8 cellular contexts compared by ENCODE assay signal in genomic region chr16:53091508-53092211, GRCh38. TPM values are rescaled to one million over a fixed set of nuclear protein-coding genes. Genes with fewer than 3 reads are reported as not detected.
DNase-seq lines count a peak whose midpoint lies in the region; ATAC-seq lines count a peak whose summit lies in the region.

No MANE protein-coding gene starts in this region.

- no peaks in the 10 kb centered on the region for H3K9me3 ChIP-seq in SJCRH30 (replicated peaks)
- H3K9me3 ChIP-seq in esophagus (ENCODE audit: control insufficient read depth in 2 of 2, insufficient read depth in 1 of 2, low read depth in 1 of 2, low read length in 1 of 2): no peaks in the 10 kb centered on the region

- DNase-seq in Daoy (ENCODE audit: low read depth) (peak; percentile 76), HT1080 (ENCODE audit: low read depth) (peak; percentile 81), SJCRH30 (peak; percentile 49 to 60), myocyte (ENCODE audit: low read depth) (peak; percentile 71), T-helper 9 cell (no peak), ecto neural progenitor cell (ENCODE audit: low spot score) (no peak)

- peak overlapping the region; percentile 36 for H3K27ac ChIP-seq in SJCRH30
- peak overlapping the region; percentile 67 to 91 for H3K27ac ChIP-seq in esophagus (ENCODE audit: low read depth in 2 of 2, low read length in 1 of 2)

- H3K36me3 ChIP-seq in SJCRH30 (no peaks in the 10 kb centered on the region), esophagus (ENCODE audit: control insufficient read depth in 2 of 2, insufficient read depth in 2 of 2, low read length in 1 of 2) (no peaks in the 10 kb centered on the region)

- H3K27me3 ChIP-seq in SJCRH30 (no peaks in the 10 kb centered on the region), esophagus (ENCODE audit: control insufficient read depth in 1 of 2, insufficient read depth in 2 of 2, low read length in 2 of 2) (no peaks in the 10 kb centered on the region)

- peaks cover 18% of the 10 kb centered on the region for H3K4me1 ChIP-seq in SJCRH30
- H3K4me1 ChIP-seq in esophagus (ENCODE audit: control insufficient read depth in 2 of 2, insufficient read depth in 2 of 2, low read length in 1 of 2): peaks cover 4 to 33% of the 10 kb centered on the region in 2 donors

- no peak overlapping the region for H3K4me3 ChIP-seq in SJCRH30
- no peak overlapping the region for H3K4me3 ChIP-seq in esophagus (ENCODE audit: low read depth in 1 of 2, low read length in 2 of 2)

- peak; percentile 31 for ATAC-seq in GM19468 (IDR thresholded peaks at IDR 0.05; ENCODE audit: extremely low read depth, unreplicated experiment)

- 20 to 41% methylated on average over 7 of the region's 7 CpGs for WGBS in esophagus, 2 donors

RNA-seq across cellular contexts. Expression of gene CHD9, which starts 36.9 kb away (rescaled TPM):
- 9.7 and 12.0 TPM in 2 replicates for total RNA-seq in Daoy (2014; rRNA removed; shearing (Covaris generic))
- 14.6 and 20.5 TPM in 2 replicates for total RNA-seq in HT1080 (2014; rRNA removed; shearing (Covaris generic))
- 12.4 and 12.8 TPM in 2 replicates for polyA plus RNA-seq in HT1080 (2015; cell fraction: cytosol; rRNA removed)
- polyA plus RNA-seq in HT1080 (2015; cell fraction: nucleus; rRNA removed): 37.2 and 40.9 TPM in 2 replicates
- 44.7 and 62.3 TPM in 2 replicates for total RNA-seq in SJCRH30 (2014; rRNA removed; shearing (Covaris generic))
- 10 to 100 TPM in 1 of 2 donors, 1 to 10 TPM in 1; 9.2 to 11.1 TPM for polyA plus RNA-seq in esophagus
- total RNA-seq in myocyte: 35.2 and 42.1 TPM in 2 replicates
- polyA plus RNA-seq in myocyte (2012): 10.0 TPM

RNA-seq across cellular contexts. Expression of gene CHD9NB, which starts 39.0 kb away (rescaled TPM):
- 0.17 TPM in 1 of 2 replicates, not detected in the other for total RNA-seq in Daoy (2014; rRNA removed; shearing (Covaris generic))
- total RNA-seq in HT1080 (2014; rRNA removed; shearing (Covaris generic)): 3.7 and 4.2 TPM in 2 replicates
- 3.1 and 3.3 TPM in 2 replicates for polyA plus RNA-seq in HT1080 (2015; cell fraction: cytosol; rRNA removed)
- polyA plus RNA-seq in HT1080 (2015; cell fraction: nucleus; rRNA removed): 4.0 and 4.5 TPM in 2 replicates
- total RNA-seq in SJCRH30 (2014; rRNA removed; shearing (Covaris generic)): not detected in 2 replicates
- 1 to 10 TPM; 3.4 to 9.4 TPM for polyA plus RNA-seq in esophagus
- 0.24 TPM in 1 of 2 replicates, not detected in the other for total RNA-seq in myocyte
- polyA plus RNA-seq in myocyte (2012): 2.0 TPM

Comparison
In these comparisons a context has a peak if more than half of its experiments do, and no peak if none do; other contexts are left out.
1. DNase-seq: peak in Daoy (single experiment), HT1080 (single experiment), SJCRH30 (2 of 2) and myocyte (single experiment); none in T-helper 9 cell (single experiment) and ecto neural progenitor cell (single experiment).